Comparison of ENCODE assay signal across 20 cellular contexts in genomic region chr16:46582313-46582712, GRCh38.
"Had no signal": no experiment of that assay in that cellular context is flagged by ENCODE, and none has a peak within 500 bp of the region (broad histone marks: within the 10 kb centered on the region; RNA-seq: fewer than 3 reads in every experiment).

No MANE protein-coding gene starts in this region.

- DNase-seq: activated CD4-positive, alpha-beta T cell treated with anti-CD3 and anti-CD28 coated beads, Interleukin-2, amount 10 ng/mL, durations not matched to agents 7 days and 5 days; activated CD4-positive, CD25-positive, alpha-beta regulatory T cell treated with anti-CD3 and anti-CD28 coated beads, Interleukin-2, amount 50 U/mL, for 72 hours; activated CD8-positive, alpha-beta memory T cell treated with anti-CD3 and anti-CD28 coated beads for 24 hours; activated CD8-positive, alpha-beta memory T cell treated with anti-CD3 and anti-CD28 coated beads, Interleukin-2, amount 50 U/mL, for 4 hours; activated naive CD4-positive, alpha-beta T cell treated with Interleukin-2 at 50 U/mL for 16 hours; activated naive CD8-positive, alpha-beta T cell treated with anti-CD3 and anti-CD28 coated beads for 36 hours; activated T-cell treated with anti-CD3 and anti-CD28 coated beads, Interleukin-2, amount 50 U/mL, for 24 hours; central memory CD4-positive, alpha-beta T cell; dermis blood vessel endothelial cell; effector CD8-positive, alpha-beta T cell; glutamatergic neuron; left ventricle myocardium inferior; naive thymus-derived CD8-positive, alpha-beta T cell; ovary; stimulated activated CD4-positive, alpha-beta T cell treated with anti-CD3 and anti-CD28 coated beads, Interleukin-2, amount 100 ng/mL, for 48 hours; stimulated activated CD8-positive, alpha-beta memory T cell treated with anti-CD3 and anti-CD28 coated beads, Interleukin-4, amount 100 ng/mL, for 48 hours; stimulated activated naive B cell treated with anti-CD40 and anti-IgM and Interleukin-4, amounts not matched to agents 10 μg/mL and 1 μg/mL and 100 μg/mL, for 72 hours; transverse colon; uterus; WERI-Rb-1 had no signal
